ENCODE assay signal across 26 cellular contexts in the genomic region with DNA sequence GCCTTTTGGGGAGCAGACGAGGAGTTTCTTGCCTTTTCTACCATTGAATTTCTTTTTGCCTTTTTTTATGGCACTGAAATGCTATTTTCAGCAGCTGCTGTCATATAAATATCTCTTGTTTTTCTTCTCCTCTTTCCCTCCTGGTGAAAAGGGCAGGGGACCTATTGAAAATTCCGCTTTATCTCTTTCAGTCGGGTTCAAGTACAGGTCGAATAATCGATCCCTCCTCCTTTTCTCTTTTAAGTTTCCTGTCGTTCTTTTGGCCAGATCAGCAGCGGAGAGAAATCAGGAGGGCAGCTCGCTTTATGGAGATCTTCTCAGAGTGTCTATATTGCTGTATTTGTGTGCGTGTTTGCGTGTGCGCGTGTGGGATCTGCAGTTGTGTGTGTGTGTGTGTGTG.
DNase-seq lines count a peak whose midpoint lies in the region; ATAC-seq and TF ChIP-seq lines count a peak whose summit lies in the region.
"Had no signal": no experiment of that assay in that cellular context is flagged by ENCODE, and none has a peak within 500 bp of the region (broad histone marks: within the 10 kb centered on the region; RNA-seq: fewer than 3 reads in every experiment).

No MANE protein-coding gene starts in this region.

- H3K9me3 Mint-ChIP-seq in brain: no peaks in the 10 kb centered on the region
- no peaks in the 10 kb centered on the region for H3K9me3 Mint-ChIP-seq in mesothelial cell of epicardium
- H3K9me3 Mint-ChIP-seq: CD4-positive, alpha-beta T cell; GM23338 had no signal

- peak overlapping the region in 3 of 5 experiments; percentile 4 to 75 (median 32) for H3K4me3 Mint-ChIP-seq in brain
- peak overlapping the region; percentile 33 for H3K4me3 Mint-ChIP-seq in mesothelial cell of epicardium
- H3K4me3 Mint-ChIP-seq: CD4-positive, alpha-beta T cell; GM23338 had no signal

- H3K4me1 Mint-ChIP-seq in brain: peaks cover 66% of the 10 kb centered on the region
- peaks cover 57% of the 10 kb centered on the region for H3K4me1 Mint-ChIP-seq in mesothelial cell of epicardium

- H3K36me3 Mint-ChIP-seq in brain (no peaks in the 10 kb centered on the region), mesothelial cell of epicardium (no peaks in the 10 kb centered on the region)

- H3K4me3 ChIP-seq in coronary artery: no peak overlapping the region
- H3K4me3 ChIP-seq: BLaER1 treated with 17β-estradiol and CSF1 and Interleukin-3, amounts not matched to agents 10 nM and 100 nM; GM23338; SJCRH30 had no signal

- H3K27ac ChIP-seq in coronary artery: no peak overlapping the region
- H3K27ac ChIP-seq: 22Rv1; BLaER1 treated with 17β-estradiol and CSF1 and Interleukin-3, amounts not matched to agents 10 nM and 100 nM; SJCRH30 had no signal

- peak overlapping the region in 4 of 5 experiments; percentile 23 to 78 (median 42) for H3K27ac Mint-ChIP-seq in brain
- H3K27ac Mint-ChIP-seq in mesothelial cell of epicardium: peak overlapping the region; percentile 33
- H3K27ac Mint-ChIP-seq: CD4-positive, alpha-beta T cell; GM23338 had no signal

- no peak for ATAC-seq in GM18909 (IDR thresholded peaks at IDR 0.05; ENCODE audit: poor library complexity, unreplicated experiment)
- ATAC-seq: GM23338, HCT116, PC-3, SK-N-SH treated with all-trans-retinoic acid at 6 μM for 48 hours had no signal

- DNase-seq in NCI-H1092 treated with DMSO at 0.1 percent for 48 hours (lab: John Stamatoyannopoulos, UW) (peak; percentile 59), NCI-H1092 (lab: John Stamatoyannopoulos, UW) (no peak), mesothelial cell of epicardium (ENCODE audit: low spot score in 2 of 2, unreplicated experiment in 2 of 2) (no peak), retina (peak; percentile 32), coronary artery (ENCODE audit: low spot score) (no peak), NCI-H82 treated with DMSO at 0.1 percent for 48 hours (lab: John Stamatoyannopoulos, UW; ENCODE audit: unreplicated experiment) (no peak)
- DNase-seq: CD4-positive, alpha-beta T cell; KG1; MM.1S; NCI-H1417 treated with DMSO at 0.1 percent for 48 hours; NCI-H1694 treated with DMSO at 0.1 percent for 48 hours; NCI-H2081; NCI-H2171; NCI-H226; NCI-H510A treated with DMSO at 0.1 percent for 48 hours; NCI-H774; NK-92 treated with Interleukin-12 subunit alpha and Interleukin-12 subunit beta, amount 100 ng/mL, for 24 hours; PC-3; SJCRH30 had no signal

- peaks cover 25% of the 10 kb centered on the region for H3K27me3 Mint-ChIP-seq in brain
- H3K27me3 Mint-ChIP-seq in mesothelial cell of epicardium (ENCODE audit: low read depth): peaks cover 22% of the 10 kb centered on the region

- TF ChIP-seq CTCF in brain (conservative IDR thresholded peaks at IDR 0.05): no peak
- TF ChIP-seq CTCF in mesothelial cell of epicardium (IDR thresholded peaks at IDR 0.05; ENCODE audit: unreplicated experiment): no peak
- TF ChIP-seq CTCF in coronary artery (IDR thresholded peaks at IDR 0.05): no peak

Comparison
In these comparisons a context has a peak if more than half of its experiments do, and no peak if none do; other contexts are left out.
1. DNase-seq: peak in NCI-H1092 treated with DMSO at 0.1 percent for 48 hours (single experiment) and retina (single experiment); none in NCI-H1092 (single experiment), mesothelial cell of epicardium (0 of 2), coronary artery (single experiment) and NCI-H82 treated with DMSO at 0.1 percent for 48 hours (single experiment).